Comparison of ENCODE assay signal across 16 cellular contexts in the genomic region with DNA sequence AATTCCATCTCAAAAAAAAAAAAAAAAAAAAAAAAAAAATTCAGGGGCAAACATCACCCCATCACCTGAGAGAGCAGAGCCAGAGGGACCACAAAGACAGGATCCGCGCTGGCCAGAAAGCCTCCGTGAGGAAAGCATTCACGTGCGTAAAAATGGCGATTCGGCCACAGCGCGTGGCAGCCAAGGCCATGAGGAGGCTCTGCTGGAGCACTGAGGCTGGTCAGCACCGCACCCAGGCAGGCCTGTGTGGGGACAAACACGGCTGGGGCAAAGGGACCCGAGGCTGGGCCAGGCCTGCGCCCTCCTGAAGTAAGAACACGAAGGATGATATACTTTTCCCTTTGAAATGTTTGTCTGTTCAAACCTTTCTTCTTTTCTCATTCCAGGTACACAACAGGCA.
"Had no signal": no experiment of that assay in that cellular context is flagged by ENCODE, and none has a peak within 500 bp of the region (broad histone marks: within the 10 kb centered on the region; RNA-seq: fewer than 3 reads in every experiment).

No MANE protein-coding gene starts in this region.

- H3K36me3 ChIP-seq: prostate gland had no signal

- DNase-seq: effector CD4-positive, alpha-beta T cell; endodermal cell; erythroblast; foreskin keratinocyte; head of caudate nucleus; hippocampal formation; left colon; nephron progenitor cell; spleen had no signal

- H3K27me3 ChIP-seq: foreskin keratinocyte, tibial nerve had no signal

- H3K4me3 Mint-ChIP-seq: endodermal cell; nephron progenitor cell; stimulated activated memory B cell treated with anti-CD40 and anti-IgM and Interleukin-4, amounts not matched to agents 10 μg/mL and 1 μg/mL and 100 μg/mL, for 72 hours had no signal

- H3K4me1 ChIP-seq: prostate gland had no signal

- H3K27ac Mint-ChIP-seq: endodermal cell; stimulated activated memory B cell treated with anti-CD40 and anti-IgM and Interleukin-4, amounts not matched to agents 10 μg/mL and 1 μg/mL and 100 μg/mL, for 72 hours had no signal

- H3K27ac ChIP-seq: foreskin keratinocyte, neutrophil, prostate gland had no signal

- H3K27me3 Mint-ChIP-seq: stimulated activated memory B cell treated with anti-CD40 and anti-IgM and Interleukin-4, amounts not matched to agents 10 μg/mL and 1 μg/mL and 100 μg/mL, for 72 hours; stimulated activated naive CD8-positive, alpha-beta T cell treated with anti-CD3 and anti-CD28 coated beads, Interleukin-15, Interleukin-2, amounts not matched to agents 100 ng/mL and 50 ng/mL, for 24 hours had no signal

- H3K9me3 ChIP-seq: neutrophil, prostate gland, spleen, tibial nerve had no signal

- H3K9me3 Mint-ChIP-seq: endodermal cell; naive thymus-derived CD4-positive, alpha-beta T cell; stimulated activated memory B cell treated with anti-CD40 and anti-IgM and Interleukin-4, amounts not matched to agents 10 μg/mL and 1 μg/mL and 100 μg/mL, for 72 hours; stimulated activated naive CD8-positive, alpha-beta T cell treated with anti-CD3 and anti-CD28 coated beads, Interleukin-15, Interleukin-2, amounts not matched to agents 100 ng/mL and 50 ng/mL, for 24 hours had no signal

- H3K4me3 ChIP-seq: coronary artery, prostate gland, spleen, tibial nerve had no signal
